ENCODE assay signal across 31 cellular contexts in genomic region chr2:232280341-232280740, GRCh38.
"Had no signal": no experiment of that assay in that cellular context is flagged by ENCODE, and none has a peak within 500 bp of the region (broad histone marks: within the 10 kb centered on the region; RNA-seq: fewer than 3 reads in every experiment).

No MANE protein-coding gene starts in this region.

- ATAC-seq: activated CD8-positive, alpha-beta memory T cell treated with anti-CD3 and anti-CD28 coated beads, Interleukin-2, amount 10 ng/mL, durations not matched to agents 7 days and 5 days; K562 had no signal

- H3K9me3 ChIP-seq: SJCRH30 had no signal

- DNase-seq: activated CD4-positive, alpha-beta memory T cell treated with anti-CD3 and anti-CD28 coated beads, Interleukin-2, amount 10 ng/mL, durations not matched to agents 7 days and 5 days; activated CD4-positive, alpha-beta T cell treated with anti-CD3 and anti-CD28 coated beads for 1 hour; activated CD4-positive, alpha-beta T cell treated with anti-CD3 and anti-CD28 coated beads for 48 hours; activated CD4-positive, CD25-positive, alpha-beta regulatory T cell; activated CD8-positive, alpha-beta memory T cell treated with anti-CD3 and anti-CD28 coated beads for 24 hours; activated CD8-positive, alpha-beta memory T cell treated with anti-CD3 and anti-CD28 coated beads, Interleukin-2, amount 10 ng/mL, durations not matched to agents 7 days and 5 days; activated CD8-positive, alpha-beta memory T cell treated with anti-CD3 and anti-CD28 coated beads, Interleukin-2, amount 50 U/mL, for 48 hours; activated effector memory CD4-positive, alpha-beta T cell treated with anti-CD3 and anti-CD28 coated beads, Interleukin-2, amount 50 U/mL, for 16 hours; activated naive CD4-positive, alpha-beta T cell; activated naive CD4-positive, alpha-beta T cell treated with anti-CD3 and anti-CD28 coated beads, Interleukin-2, amount 50 U/mL, for 16 hours; activated naive CD8-positive, alpha-beta T cell treated with anti-CD3 and anti-CD28 coated beads for 36 hours; activated T-cell treated with anti-CD3 and anti-CD28 coated beads, Interleukin-2, amount 50 U/mL, for 48 hours; amygdala; central memory CD4-positive, alpha-beta T cell; NCI-H1092 treated with DMSO at 0.1 percent for 48 hours; NCI-H1417; NCI-H146; NCI-H187; NCI-H2029 treated with DMSO at 0.1 percent for 48 hours; NCI-H2107; NCI-H2171; NCI-H510A; NCI-H526; NCI-H748 treated with DMSO at 0.1 percent for 48 hours; NK-92 treated with Interleukin-12 subunit alpha and Interleukin-12 subunit beta, amount 100 ng/mL, for 24 hours; SHP77; SJCRH30; T1000; WERI-Rb-1 had no signal

- H3K27ac ChIP-seq: SJCRH30, SK-N-MC, WERI-Rb-1 had no signal

- H3K4me1 ChIP-seq: SJCRH30 had no signal

- H3K36me3 ChIP-seq: SJCRH30, WERI-Rb-1 had no signal

- H3K27me3 ChIP-seq: SJCRH30 had no signal

- H3K4me3 ChIP-seq: K562, SJCRH30, SK-N-MC had no signal
